In the genomic region with DNA sequence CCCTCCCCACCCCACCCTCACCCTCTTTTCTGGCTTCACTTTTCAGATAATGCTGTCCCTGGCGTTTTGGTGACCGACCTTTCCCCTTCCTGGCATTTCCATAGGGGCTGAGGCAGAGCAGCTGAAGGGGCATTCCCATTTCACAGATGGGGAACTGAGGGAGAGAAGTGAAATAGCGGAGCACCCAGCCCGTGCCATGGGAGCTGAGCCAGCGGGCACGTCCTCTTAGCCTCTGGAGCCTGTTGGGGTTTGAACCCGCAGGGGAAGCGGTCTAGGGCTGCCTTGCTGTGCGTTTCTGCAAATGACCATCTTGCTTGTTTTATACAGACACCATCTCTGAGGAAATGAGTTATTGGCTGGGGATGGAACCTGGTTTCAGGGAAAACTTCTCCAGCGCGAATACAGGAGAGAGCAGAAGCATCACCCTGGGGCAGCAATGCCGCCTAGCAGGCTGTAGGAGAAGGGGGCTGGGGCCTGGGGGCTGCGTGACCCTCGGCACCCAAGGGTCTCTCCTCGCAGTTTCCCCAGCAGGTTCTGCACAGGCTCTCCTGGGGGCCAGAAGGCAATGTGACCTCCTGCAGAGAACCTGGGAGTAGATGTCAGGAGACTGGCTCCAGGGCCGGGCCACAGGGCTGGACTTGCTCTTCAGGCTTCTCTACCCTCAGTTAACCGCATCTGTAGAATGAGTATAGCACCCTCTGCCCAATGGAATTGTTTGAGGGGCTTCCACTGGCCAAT, we compare ENCODE assay signal across 7 cellular contexts.
DNase-seq lines count a peak whose midpoint lies in the region; ATAC-seq and TF ChIP-seq lines count a peak whose summit lies in the region.

No MANE protein-coding gene starts in this region.

- no peak for TF ChIP-seq CTCF in VCaP (conservative IDR thresholded peaks at IDR 0.05)
- no peak for TF ChIP-seq CTCF in retinal pigment epithelial cell (conservative IDR thresholded peaks at IDR 0.05; ENCODE audit: low read depth, low read length)

- H3K27ac ChIP-seq in VCaP, result peak overlapping the region; percentile 93

- H3K27me3 ChIP-seq in HAP-1 (ENCODE audit: low read depth), result no peaks in the 10 kb centered on the region

- H3K4me3 ChIP-seq in HAP-1 (peak overlapping the region; percentile 61), retinal pigment epithelial cell (ENCODE audit: low read length) (peak overlapping the region; percentile 65)

- H3K9me3 ChIP-seq in HAP-1, result no peaks in the 10 kb centered on the region

- ATAC-seq in HG02970 (IDR thresholded peaks at IDR 0.05; ENCODE audit: low FRiP score, unreplicated experiment), result no peak
- ATAC-seq in GM21526 (IDR thresholded peaks at IDR 0.05; ENCODE audit: low FRiP score, unreplicated experiment), result no peak

- no peaks in the 10 kb centered on the region; the same call in 1 of the 2 replicates for H3K36me3 ChIP-seq in HAP-1 (replicated peaks)

- no peak for DNase-seq in HAP-1 (ENCODE audit: low spot score in 2 of 2)
- DNase-seq in glomerular visceral epithelial cell (ENCODE audit: extremely low spot score), result peak; percentile 41
- no peak for DNase-seq in retinal pigment epithelial cell (ENCODE audit: low read depth)
- DNase-seq in SHP77 (lab: John Stamatoyannopoulos, UW), result no peak

- in situ Hi-C loops in HAP-1 (cut with MboI; ENCODE audit: low sequenced_read_pairs), result no loop called here

- H3K4me1 ChIP-seq in HAP-1, result peaks cover 31% of the 10 kb centered on the region
